1 cellular context compared by ENCODE assay signal in genomic region chr17:81833160-81833920, GRCh38.
TF ChIP-seq lines count a peak whose summit lies in the region.

Gene MCRIP1, minus strand, starts transcription at chr17:81833291. Its CDS starts 8,785 bp downstream, at chr17:81824506.

TF ChIP-seq in HepG2, 621 proteins besides CTCF, POLR2A, EP300 and RAD21 (continued from another document and continues in another):
- peak; percentile 93; the same call in 1 of the 2 replicates for TF ChIP-seq ZNF142 (CRISPR knock-in tag; IDR thresholded peaks at IDR 0.05)
- no peak for TF ChIP-seq ZNF10 (CRISPR knock-in tag; IDR thresholded peaks at IDR 0.05; ENCODE audit: borderline replicate concordance, low read depth)
- TF ChIP-seq, protein P1, sequence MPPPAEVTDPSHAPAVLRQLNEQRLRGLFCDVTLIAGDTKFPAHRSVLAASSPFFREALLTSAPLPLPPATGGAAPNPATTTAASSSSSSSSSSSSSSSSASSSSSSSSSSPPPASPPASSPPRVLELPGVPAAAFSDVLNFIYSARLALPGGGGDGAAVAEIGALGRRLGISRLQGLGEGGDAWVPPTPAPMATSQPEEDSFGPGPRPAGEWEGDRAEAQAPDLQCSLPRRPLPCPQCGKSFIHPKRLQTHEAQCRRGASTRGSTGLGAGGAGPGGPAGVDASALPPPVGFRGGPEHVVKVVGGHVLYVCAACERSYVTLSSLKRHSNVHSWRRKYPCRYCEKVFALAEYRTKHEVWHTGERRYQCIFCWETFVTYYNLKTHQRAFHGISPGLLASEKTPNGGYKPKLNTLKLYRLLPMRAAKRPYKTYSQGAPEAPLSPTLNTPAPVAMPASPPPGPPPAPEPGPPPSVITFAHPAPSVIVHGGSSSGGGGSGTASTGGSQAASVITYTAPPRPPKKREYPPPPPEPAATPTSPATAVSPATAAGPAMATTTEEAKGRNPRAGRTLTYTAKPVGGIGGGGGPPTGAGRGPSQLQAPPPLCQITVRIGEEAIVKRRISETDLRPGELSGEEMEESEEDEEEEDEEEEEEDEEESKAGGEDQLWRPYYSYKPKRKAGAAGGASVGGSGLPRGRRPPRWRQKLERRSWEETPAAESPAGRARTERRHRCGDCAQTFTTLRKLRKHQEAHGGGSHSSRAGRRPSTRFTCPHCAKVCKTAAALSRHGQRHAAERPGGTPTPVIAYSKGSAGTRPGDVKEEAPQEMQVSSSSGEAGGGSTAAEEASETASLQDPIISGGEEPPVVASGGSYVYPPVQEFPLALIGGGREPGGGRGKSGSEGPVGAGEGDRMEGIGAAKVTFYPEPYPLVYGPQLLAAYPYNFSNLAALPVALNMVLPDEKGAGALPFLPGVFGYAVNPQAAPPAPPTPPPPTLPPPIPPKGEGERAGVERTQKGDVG (CRISPR knock-in tag; IDR thresholded peaks at IDR 0.05; ENCODE audit: borderline replicate concordance): no peak; the same call in 1 of the 2 replicates
- TF ChIP-seq ZFP91 (CRISPR knock-in tag; IDR thresholded peaks at IDR 0.05; ENCODE audit: borderline replicate concordance): peak; percentile 84
- TF ChIP-seq ZGPAT (CRISPR knock-in tag; IDR thresholded peaks at IDR 0.05): peak; percentile 92
- TF ChIP-seq, protein P2, sequence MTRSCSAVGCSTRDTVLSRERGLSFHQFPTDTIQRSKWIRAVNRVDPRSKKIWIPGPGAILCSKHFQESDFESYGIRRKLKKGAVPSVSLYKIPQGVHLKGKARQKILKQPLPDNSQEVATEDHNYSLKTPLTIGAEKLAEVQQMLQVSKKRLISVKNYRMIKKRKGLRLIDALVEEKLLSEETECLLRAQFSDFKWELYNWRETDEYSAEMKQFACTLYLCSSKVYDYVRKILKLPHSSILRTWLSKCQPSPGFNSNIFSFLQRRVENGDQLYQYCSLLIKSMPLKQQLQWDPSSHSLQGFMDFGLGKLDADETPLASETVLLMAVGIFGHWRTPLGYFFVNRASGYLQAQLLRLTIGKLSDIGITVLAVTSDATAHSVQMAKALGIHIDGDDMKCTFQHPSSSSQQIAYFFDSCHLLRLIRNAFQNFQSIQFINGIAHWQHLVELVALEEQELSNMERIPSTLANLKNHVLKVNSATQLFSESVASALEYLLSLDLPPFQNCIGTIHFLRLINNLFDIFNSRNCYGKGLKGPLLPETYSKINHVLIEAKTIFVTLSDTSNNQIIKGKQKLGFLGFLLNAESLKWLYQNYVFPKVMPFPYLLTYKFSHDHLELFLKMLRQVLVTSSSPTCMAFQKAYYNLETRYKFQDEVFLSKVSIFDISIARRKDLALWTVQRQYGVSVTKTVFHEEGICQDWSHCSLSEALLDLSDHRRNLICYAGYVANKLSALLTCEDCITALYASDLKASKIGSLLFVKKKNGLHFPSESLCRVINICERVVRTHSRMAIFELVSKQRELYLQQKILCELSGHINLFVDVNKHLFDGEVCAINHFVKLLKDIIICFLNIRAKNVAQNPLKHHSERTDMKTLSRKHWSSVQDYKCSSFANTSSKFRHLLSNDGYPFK (CRISPR knock-in tag; IDR thresholded peaks at IDR 0.05; ENCODE audit: borderline replicate concordance): 0 out of 2 replicates have a peak, but pooled peaks have one; percentile 65
- TF ChIP-seq SRSF4 (IDR thresholded peaks at IDR 0.05; ENCODE audit: low read depth, low read length, poor library complexity, severe bottlenecking): no peak
- TF ChIP-seq MTA1 (CRISPR knock-in tag; IDR thresholded peaks at IDR 0.05; ENCODE audit: borderline replicate concordance): peak; percentile 98; the same call in 1 of the 2 replicates
- peak; percentile 93 for TF ChIP-seq ZC3H13 (CRISPR knock-in tag; IDR thresholded peaks at IDR 0.05)
- TF ChIP-seq ZNF569 (CRISPR knock-in tag; IDR thresholded peaks at IDR 0.05; ENCODE audit: borderline replicate concordance): no peak
- TF ChIP-seq, protein P3, sequence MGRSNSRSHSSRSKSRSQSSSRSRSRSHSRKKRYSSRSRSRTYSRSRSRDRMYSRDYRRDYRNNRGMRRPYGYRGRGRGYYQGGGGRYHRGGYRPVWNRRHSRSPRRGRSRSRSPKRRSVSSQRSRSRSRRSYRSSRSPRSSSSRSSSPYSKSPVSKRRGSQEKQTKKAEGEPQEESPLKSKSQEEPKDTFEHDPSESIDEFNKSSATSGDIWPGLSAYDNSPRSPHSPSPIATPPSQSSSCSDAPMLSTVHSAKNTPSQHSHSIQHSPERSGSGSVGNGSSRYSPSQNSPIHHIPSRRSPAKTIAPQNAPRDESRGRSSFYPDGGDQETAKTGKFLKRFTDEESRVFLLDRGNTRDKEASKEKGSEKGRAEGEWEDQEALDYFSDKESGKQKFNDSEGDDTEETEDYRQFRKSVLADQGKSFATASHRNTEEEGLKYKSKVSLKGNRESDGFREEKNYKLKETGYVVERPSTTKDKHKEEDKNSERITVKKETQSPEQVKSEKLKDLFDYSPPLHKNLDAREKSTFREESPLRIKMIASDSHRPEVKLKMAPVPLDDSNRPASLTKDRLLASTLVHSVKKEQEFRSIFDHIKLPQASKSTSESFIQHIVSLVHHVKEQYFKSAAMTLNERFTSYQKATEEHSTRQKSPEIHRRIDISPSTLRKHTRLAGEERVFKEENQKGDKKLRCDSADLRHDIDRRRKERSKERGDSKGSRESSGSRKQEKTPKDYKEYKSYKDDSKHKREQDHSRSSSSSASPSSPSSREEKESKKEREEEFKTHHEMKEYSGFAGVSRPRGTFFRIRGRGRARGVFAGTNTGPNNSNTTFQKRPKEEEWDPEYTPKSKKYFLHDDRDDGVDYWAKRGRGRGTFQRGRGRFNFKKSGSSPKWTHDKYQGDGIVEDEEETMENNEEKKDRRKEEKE (IDR thresholded peaks at IDR 0.05): no peak
- TF ChIP-seq ZNF550 (CRISPR knock-in tag; IDR thresholded peaks at IDR 0.05; ENCODE audit: borderline replicate concordance): peak; percentile 92; the same call in 1 of the 2 replicates
- TF ChIP-seq ZBTB3 (CRISPR knock-in tag; IDR thresholded peaks at IDR 0.05; ENCODE audit: borderline replicate concordance, low read depth): peak; percentile 78; the same call in 1 of the 2 replicates
- peak; percentile 71; the same call in 1 of the 2 replicates for TF ChIP-seq ZNF780A (CRISPR knock-in tag; IDR thresholded peaks at IDR 0.05)
- TF ChIP-seq, protein P4, sequence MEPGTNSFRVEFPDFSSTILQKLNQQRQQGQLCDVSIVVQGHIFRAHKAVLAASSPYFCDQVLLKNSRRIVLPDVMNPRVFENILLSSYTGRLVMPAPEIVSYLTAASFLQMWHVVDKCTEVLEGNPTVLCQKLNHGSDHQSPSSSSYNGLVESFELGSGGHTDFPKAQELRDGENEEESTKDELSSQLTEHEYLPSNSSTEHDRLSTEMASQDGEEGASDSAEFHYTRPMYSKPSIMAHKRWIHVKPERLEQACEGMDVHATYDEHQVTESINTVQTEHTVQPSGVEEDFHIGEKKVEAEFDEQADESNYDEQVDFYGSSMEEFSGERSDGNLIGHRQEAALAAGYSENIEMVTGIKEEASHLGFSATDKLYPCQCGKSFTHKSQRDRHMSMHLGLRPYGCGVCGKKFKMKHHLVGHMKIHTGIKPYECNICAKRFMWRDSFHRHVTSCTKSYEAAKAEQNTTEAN (CRISPR knock-in tag; conservative IDR thresholded peaks at IDR 0.05): peak; percentile 85; the same call in 1 of the 2 replicates
- TF ChIP-seq ZFYVE20 (CRISPR knock-in tag; IDR thresholded peaks at IDR 0.05; ENCODE audit: borderline replicate concordance, low read depth): 0 out of 2 replicates have a peak, but pooled peaks have one; percentile 89
- TF ChIP-seq GATA4 (IDR thresholded peaks at IDR 0.05; ENCODE audit: borderline replicate concordance, low read depth): peak; percentile 49; the same call in 1 of the 2 replicates
- peak; percentile 40 for TF ChIP-seq SMAD3 (CRISPR knock-in tag; IDR thresholded peaks at IDR 0.05)
- TF ChIP-seq ZNF350 (CRISPR knock-in tag; IDR thresholded peaks at IDR 0.05; ENCODE audit: borderline replicate concordance, low read depth): no peak; the same call in 1 of the 2 replicates
- TF ChIP-seq SPEN (CRISPR knock-in tag; IDR thresholded peaks at IDR 0.05; ENCODE audit: low read depth): peak; percentile 83
- TF ChIP-seq JUND (CRISPR knock-in tag; IDR thresholded peaks at IDR 0.05): no peak
- TF ChIP-seq, protein P5, sequence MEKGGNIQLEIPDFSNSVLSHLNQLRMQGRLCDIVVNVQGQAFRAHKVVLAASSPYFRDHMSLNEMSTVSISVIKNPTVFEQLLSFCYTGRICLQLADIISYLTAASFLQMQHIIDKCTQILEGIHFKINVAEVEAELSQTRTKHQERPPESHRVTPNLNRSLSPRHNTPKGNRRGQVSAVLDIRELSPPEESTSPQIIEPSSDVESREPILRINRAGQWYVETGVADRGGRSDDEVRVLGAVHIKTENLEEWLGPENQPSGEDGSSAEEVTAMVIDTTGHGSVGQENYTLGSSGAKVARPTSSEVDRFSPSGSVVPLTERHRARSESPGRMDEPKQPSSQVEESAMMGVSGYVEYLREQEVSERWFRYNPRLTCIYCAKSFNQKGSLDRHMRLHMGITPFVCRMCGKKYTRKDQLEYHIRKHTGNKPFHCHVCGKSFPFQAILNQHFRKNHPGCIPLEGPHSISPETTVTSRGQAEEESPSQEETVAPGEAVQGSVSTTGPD (CRISPR knock-in tag; IDR thresholded peaks at IDR 0.05): no peak
- TF ChIP-seq ZNF263 (CRISPR knock-in tag; IDR thresholded peaks at IDR 0.05): peak; percentile 95
- TF ChIP-seq HMGXB4 (CRISPR knock-in tag; IDR thresholded peaks at IDR 0.05; ENCODE audit: borderline replicate concordance in 1 of 2, low read depth in 1 of 2): peak in 1 of 2 experiments; percentile 76; a peak in 2 of 4 replicates
- TF ChIP-seq CEBPB (IDR thresholded peaks at IDR 0.05; ENCODE audit: borderline replicate concordance, low read depth, low read length): 0 out of 2 replicates have a peak, but pooled peaks have one; percentile 1
- TF ChIP-seq ZFP36L2 (CRISPR knock-in tag; IDR thresholded peaks at IDR 0.05): no peak
- no peak for TF ChIP-seq NR1H2 (CRISPR knock-in tag; IDR thresholded peaks at IDR 0.05; ENCODE audit: borderline replicate concordance, low read depth)
- TF ChIP-seq SMAD1 (CRISPR knock-in tag; IDR thresholded peaks at IDR 0.05; ENCODE audit: borderline replicate concordance, low read depth): peak; percentile 66; the same call in 1 of the 2 replicates
- peak; percentile 50; the same call in 1 of the 2 replicates for TF ChIP-seq KAT7 (CRISPR knock-in tag; IDR thresholded peaks at IDR 0.05; ENCODE audit: borderline replicate concordance)
